32 cellular contexts compared by ENCODE assay signal in the genomic region with DNA sequence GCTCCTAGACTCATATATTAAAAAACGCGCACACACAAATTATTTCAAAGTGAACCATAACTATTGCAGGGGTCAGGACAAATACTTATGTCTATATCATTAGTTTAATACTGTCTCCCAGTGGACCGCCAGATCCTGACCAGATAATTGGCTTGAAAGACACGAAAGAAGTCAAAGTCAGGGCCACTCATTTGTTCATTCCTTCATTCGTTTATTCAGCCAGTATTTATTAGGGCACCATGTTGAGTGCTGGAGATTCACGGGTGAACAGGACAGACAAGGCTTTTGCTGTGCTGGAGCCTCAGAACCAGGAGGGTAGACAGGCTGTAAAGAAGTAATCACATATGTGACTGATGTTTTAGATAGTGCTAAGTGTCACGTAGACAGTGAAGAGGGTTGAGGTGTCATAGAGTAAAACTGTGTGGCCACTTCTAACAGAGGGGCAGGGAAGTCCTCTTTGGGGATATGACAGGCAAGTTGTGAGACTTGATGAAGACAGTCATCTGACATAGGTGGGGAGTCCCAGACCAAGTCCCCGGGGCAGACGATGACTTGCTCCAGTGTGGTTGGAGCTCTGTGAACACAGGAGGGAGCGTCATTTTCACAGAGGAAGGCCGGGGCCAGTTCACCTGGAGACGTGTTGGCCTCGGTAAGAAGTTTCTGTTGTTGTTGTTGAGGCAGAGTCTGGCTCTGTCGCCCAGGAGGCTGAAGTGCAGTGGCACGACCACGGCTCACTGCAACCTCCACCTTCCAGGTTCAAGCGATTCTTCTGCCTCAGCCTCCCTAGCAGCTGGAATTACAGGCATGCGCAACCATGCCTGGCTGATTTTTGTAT.
"Had no signal": no experiment of that assay in that cellular context is flagged by ENCODE, and none has a peak within 500 bp of the region (broad histone marks: within the 10 kb centered on the region; RNA-seq: fewer than 3 reads in every experiment).

No MANE protein-coding gene starts in this region.

- H3K4me3 ChIP-seq: heart left ventricle, right lobe of liver, skin epidermis, tibial nerve had no signal

- H3K27ac ChIP-seq: heart left ventricle, right lobe of liver, skin epidermis, tibial nerve, WERI-Rb-1 had no signal

- H3K9me3 Mint-ChIP-seq: activated naive CD4-positive, alpha-beta T cell treated with anti-CD3 and anti-CD28 coated beads, Interleukin-2, amount 50 U/mL, for 24 hours; activated naive CD8-positive, alpha-beta T cell treated with anti-CD3 and anti-CD28 coated beads, Interleukin-2, amount 50 U/mL, for 24 hours; activated T-helper 1 cell treated with anti-CD3 and anti-CD28 coated beads, Interleukin-12 subunit alpha, Interleukin-12 subunit beta, Interleukin-2, Interleukin-4 antibody, amounts not matched to agents 30 ng/mL and 10 ng/mL and 1 ng/mL, durations not matched to agents 14 hours and 24 hours and 36 hours; dendritic cell treated with granulocyte-macrophage colony-stimulating factor and Interleukin-4, amounts not matched to agents 40 ng/mL and 50 ng/mL, for 4 days; endodermal cell; immature natural killer cell; memory B cell; naive thymus-derived CD8-positive, alpha-beta T cell; neural crest cell; stimulated activated naive B cell treated with anti-CD40 and anti-IgM and Interleukin-4, amounts not matched to agents 10 μg/mL and 1 μg/mL and 100 μg/mL, for 72 hours; T-helper 1 cell treated with Interleukin-12 subunit alpha and Interleukin-12 subunit beta and Interleukin-4 antibody, amounts not matched to agents 30 μg/mL and 1 μg/mL, for 36 hours had no signal

- H3K27ac Mint-ChIP-seq: activated naive CD4-positive, alpha-beta T cell treated with anti-CD3 and anti-CD28 coated beads, Interleukin-2, amount 50 U/mL, for 24 hours; activated naive CD8-positive, alpha-beta T cell treated with anti-CD3 and anti-CD28 coated beads, Interleukin-2, amount 50 U/mL, for 24 hours; activated T-helper 1 cell treated with anti-CD3 and anti-CD28 coated beads, Interleukin-12 subunit alpha, Interleukin-12 subunit beta, Interleukin-2, Interleukin-4 antibody, amounts not matched to agents 30 ng/mL and 10 ng/mL and 1 ng/mL, durations not matched to agents 14 hours and 24 hours and 36 hours; dendritic cell treated with granulocyte-macrophage colony-stimulating factor and Interleukin-4, amounts not matched to agents 40 ng/mL and 50 ng/mL, for 4 days; endodermal cell; memory B cell; stimulated activated naive B cell treated with anti-CD40 and anti-IgM and Interleukin-4, amounts not matched to agents 10 μg/mL and 1 μg/mL and 100 μg/mL, for 72 hours; T-helper 1 cell treated with Interleukin-12 subunit alpha and Interleukin-12 subunit beta and Interleukin-4 antibody, amounts not matched to agents 30 μg/mL and 1 μg/mL, for 36 hours had no signal

- H3K4me3 Mint-ChIP-seq: activated naive CD4-positive, alpha-beta T cell treated with anti-CD3 and anti-CD28 coated beads, Interleukin-2, amount 50 U/mL, for 24 hours; activated naive CD8-positive, alpha-beta T cell treated with anti-CD3 and anti-CD28 coated beads, Interleukin-2, amount 50 U/mL, for 24 hours; activated T-helper 1 cell treated with anti-CD3 and anti-CD28 coated beads, Interleukin-12 subunit alpha, Interleukin-12 subunit beta, Interleukin-2, Interleukin-4 antibody, amounts not matched to agents 30 ng/mL and 10 ng/mL and 1 ng/mL, durations not matched to agents 14 hours and 24 hours and 36 hours; dendritic cell treated with granulocyte-macrophage colony-stimulating factor and Interleukin-4, amounts not matched to agents 40 ng/mL and 50 ng/mL, for 4 days; endodermal cell; immature natural killer cell; memory B cell; naive thymus-derived CD8-positive, alpha-beta T cell; neural crest cell; stimulated activated naive B cell treated with anti-CD40 and anti-IgM and Interleukin-4, amounts not matched to agents 10 μg/mL and 1 μg/mL and 100 μg/mL, for 72 hours; T-helper 1 cell treated with Interleukin-12 subunit alpha and Interleukin-12 subunit beta and Interleukin-4 antibody, amounts not matched to agents 30 μg/mL and 1 μg/mL, for 36 hours had no signal

- H3K27me3 ChIP-seq: heart left ventricle, right lobe of liver, tibial nerve had no signal

- H3K4me1 Mint-ChIP-seq: activated naive CD4-positive, alpha-beta T cell treated with anti-CD3 and anti-CD28 coated beads, Interleukin-2, amount 50 U/mL, for 24 hours; activated naive CD8-positive, alpha-beta T cell treated with anti-CD3 and anti-CD28 coated beads, Interleukin-2, amount 50 U/mL, for 24 hours; immature natural killer cell; naive thymus-derived CD8-positive, alpha-beta T cell; neural crest cell had no signal

- H3K9me3 ChIP-seq: heart left ventricle, right lobe of liver, tibial nerve had no signal

- H3K27me3 Mint-ChIP-seq: activated naive CD4-positive, alpha-beta T cell treated with anti-CD3 and anti-CD28 coated beads, Interleukin-2, amount 50 U/mL, for 24 hours; activated naive CD8-positive, alpha-beta T cell treated with anti-CD3 and anti-CD28 coated beads, Interleukin-2, amount 50 U/mL, for 24 hours; dendritic cell treated with granulocyte-macrophage colony-stimulating factor and Interleukin-4, amounts not matched to agents 40 ng/mL and 50 ng/mL, for 4 days; memory B cell; naive thymus-derived CD8-positive, alpha-beta T cell; stimulated activated naive B cell treated with anti-CD40 and anti-IgM and Interleukin-4, amounts not matched to agents 10 μg/mL and 1 μg/mL and 100 μg/mL, for 72 hours had no signal

- DNase-seq: activated CD4-positive, alpha-beta T cell treated with anti-CD3 and anti-CD28 coated beads, Interleukin-2, amount 50 U/mL, for 1 hour; activated CD4-positive, CD25-positive, alpha-beta regulatory T cell treated with anti-CD3 and anti-CD28 coated beads, Interleukin-2, amount 50 U/mL, for 72 hours; activated gamma-delta T cell; activated naive CD8-positive, alpha-beta T cell treated with anti-CD3 and anti-CD28 coated beads, Interleukin-2, amount 50 U/mL, for 24 hours; activated T-cell treated with anti-CD3 and anti-CD28 coated beads for 4 hours; amygdala; central memory CD4-positive, alpha-beta T cell; endodermal cell; foreskin fibroblast; heart left ventricle; hypothalamus; immature natural killer cell; kidney; occipital lobe; right lobe of liver; stimulated activated CD4-positive, alpha-beta T cell treated with anti-CD3 and anti-CD28 coated beads, Interleukin-1b, Interleukin-23, amount 100 ng/mL, for 48 hours; stimulated activated CD4-positive, alpha-beta T cell treated with anti-CD3 and anti-CD28 coated beads, Interleukin-4, amount 100 ng/mL, for 4 hours; stimulated activated CD8-positive, alpha-beta memory T cell treated with anti-CD3 and anti-CD28 coated beads, Interleukin-4, amount 100 ng/mL, for 48 hours; stimulated activated naive B cell treated with anti-CD40 and anti-IgM and Interleukin-4, amounts not matched to agents 10 μg/mL and 1 μg/mL and 100 μg/mL, for 72 hours; SW 1271; T1000; WERI-Rb-1 had no signal

- ATAC-seq: activated naive CD8-positive, alpha-beta T cell treated with anti-CD3 and anti-CD28 coated beads, Interleukin-2, amount 50 U/mL, for 24 hours; esophagus mucosa; heart left ventricle; naive thymus-derived CD8-positive, alpha-beta T cell; right lobe of liver had no signal

- H3K36me3 Mint-ChIP-seq: activated naive CD4-positive, alpha-beta T cell treated with anti-CD3 and anti-CD28 coated beads, Interleukin-2, amount 50 U/mL, for 24 hours had no signal

- H3K4me1 ChIP-seq: heart left ventricle, right lobe of liver had no signal
